ENCODE assay signal across 8 cellular contexts in the genomic region with DNA sequence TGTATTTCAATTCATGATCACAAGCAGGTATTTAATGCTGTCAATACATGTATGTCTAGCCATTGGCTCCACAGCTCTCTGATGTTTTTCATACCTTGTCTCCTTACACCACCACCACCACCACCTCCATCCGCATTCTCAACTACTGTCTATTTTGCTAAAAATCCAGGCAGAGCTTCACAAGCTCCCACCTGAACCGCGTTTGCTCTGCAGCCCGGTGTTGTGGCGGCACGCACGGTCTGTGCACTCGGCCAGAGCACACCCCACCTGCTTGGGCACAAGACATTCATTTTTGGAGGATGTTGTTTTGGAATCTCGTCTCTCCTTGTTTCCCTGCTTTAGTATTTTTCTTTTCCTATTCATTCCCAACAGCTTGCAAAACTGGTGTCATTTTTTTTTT. TPM values are rescaled to one million over a fixed set of nuclear protein-coding genes. Genes with fewer than 3 reads are reported as not detected.
"Had no signal": no experiment of that assay in that cellular context is flagged by ENCODE, and none has a peak within 500 bp of the region (broad histone marks: within the 10 kb centered on the region; RNA-seq: fewer than 3 reads in every experiment).

No MANE protein-coding gene starts in this region.

- DNase-seq: IMR-90, KBM-7, KG1 had no signal

- H3K4me3 ChIP-seq: K562 had no signal

- H3K27ac ChIP-seq: HL-60 had no signal

RNA-seq across cellular contexts. Expression of a gene that starts 37.6 kb away (rescaled TPM):
- total RNA-seq: HepG2, HT-29, HT1080, IMR-90, K562 had no signal
